ENCODE assay signal across 16 cellular contexts in the genomic region with DNA sequence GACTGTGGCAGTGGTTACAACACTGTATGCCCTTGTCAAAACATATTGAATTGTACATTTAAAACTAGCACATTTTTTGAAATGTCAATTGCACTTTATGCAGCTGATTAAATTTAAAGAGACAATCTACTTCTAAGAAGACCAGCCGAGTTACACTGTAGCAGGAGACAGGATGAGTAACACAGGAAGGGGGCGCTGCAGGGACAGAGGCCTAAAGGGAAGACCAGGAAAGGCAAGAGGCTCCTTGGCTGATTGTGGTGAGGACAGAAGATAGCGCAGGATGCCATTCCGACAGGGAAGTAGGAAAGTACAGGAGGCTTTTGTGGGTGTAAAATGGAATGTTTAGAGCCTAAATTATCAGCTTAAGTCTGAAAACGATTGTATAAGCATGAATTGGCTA. TPM values are rescaled to one million over a fixed set of nuclear protein-coding genes. Genes with fewer than 3 reads are reported as not detected.
DNase-seq lines count a peak whose midpoint lies in the region; ATAC-seq and TF ChIP-seq lines count a peak whose summit lies in the region.
"Had no signal": no experiment of that assay in that cellular context is flagged by ENCODE, and none has a peak within 500 bp of the region (broad histone marks: within the 10 kb centered on the region; RNA-seq: fewer than 3 reads in every experiment).

No MANE protein-coding gene starts in this region.

- intact Hi-C loops in MCF 10A (cut with micrococcal nuclease) (no loop called here), mammary epithelial cell (cut with micrococcal nuclease) (no loop called here), PC-9 (cut with micrococcal nuclease; ENCODE audit: unreplicated experiment) (no loop called here)

- no peaks in the 10 kb centered on the region for H4K20me1 ChIP-seq in mammary epithelial cell (ENCODE audit: insufficient read depth, low read length)
- H4K20me1 ChIP-seq in OCI-LY1 (ENCODE audit: insufficient read depth, low read length) = no peaks in the 10 kb centered on the region
- H4K20me1 ChIP-seq in PC-9 (ENCODE audit: insufficient read depth) = no peaks in the 10 kb centered on the region

- H3K9me2 ChIP-seq in OCI-LY1 (ENCODE audit: low read depth, low read length) = no peaks in the 10 kb centered on the region
- H3K9me2 ChIP-seq in PC-9 (ENCODE audit: insufficient read depth) = no peaks in the 10 kb centered on the region

- no peaks in the 10 kb centered on the region for H3K27me3 ChIP-seq in mammary epithelial cell (ENCODE audit: insufficient read depth, low read length)
- H3K27me3 ChIP-seq in OCI-LY1 (ENCODE audit: insufficient read depth, low read length) = no peaks in the 10 kb centered on the region
- 0 out of 2 replicates have a peak, but pooled peaks cover 3% of the 10 kb centered on the region for H3K27me3 ChIP-seq in PC-9 (ENCODE audit: insufficient read depth, low read depth)
- H3K27me3 ChIP-seq: esophagus squamous epithelium, upper lobe of right lung had no signal

- H3K9ac ChIP-seq in mammary epithelial cell (ENCODE audit: insufficient read depth, low read length) (no peak overlapping the region), OCI-LY1 (ENCODE audit: low read length) (no peak overlapping the region)
- H3K9ac ChIP-seq: parathyroid adenoma had no signal

- 87% methylated on average over 5 of the region's 5 CpGs for WGBS in mammary epithelial cell (ENCODE audit: low coverage, missing lambda C conversion rate)

- H2AFZ ChIP-seq in mammary epithelial cell (ENCODE audit: low read depth, low read length) = no peak overlapping the region
- H2AFZ ChIP-seq in OCI-LY1 (ENCODE audit: low read length) = no peak overlapping the region
- H2AFZ ChIP-seq in PC-9 = no peak overlapping the region
- H2AFZ ChIP-seq: parathyroid adenoma had no signal

- H3K27ac Mint-ChIP-seq in MCF 10A (ENCODE audit: low read depth, unreplicated experiment) = no peak overlapping the region
- H3K27ac Mint-ChIP-seq: activated B cell treated with CpG ODN at 0.5 μM for 24 hours; activated naive CD8-positive, alpha-beta T cell treated with anti-CD3 and anti-CD28 coated beads, Interleukin-2, amount 10 ng/mL, durations not matched to agents 7 days and 5 days; B cell had no signal

- TF ChIP-seq CTCF in MCF 10A (IDR thresholded peaks at IDR 0.05; ENCODE audit: unreplicated experiment) (no peak), mammary epithelial cell (conservative IDR thresholded peaks at IDR 0.05 in 1 of 2, IDR thresholded peaks at IDR 0.05 in 1 of 2; ENCODE audit: extremely low read depth in 1 of 2, insufficient read depth in 1 of 2, low read depth in 1 of 2, low read length in 2 of 2) (no peak), OCI-LY1 (IDR thresholded peaks at IDR 0.05; ENCODE audit: low read length) (peak; percentile 23; the same call in 1 of the 2 replicates), fibroblast of villous mesenchyme (IDR thresholded peaks at IDR 0.05; ENCODE audit: insufficient read depth, low read depth, low read length) (peak; percentile 22), PC-9 (conservative IDR thresholded peaks at IDR 0.05) (no peak)

- no peak for ATAC-seq in GM18519 (IDR thresholded peaks at IDR 0.05; ENCODE audit: low FRiP score, unreplicated experiment)
- ATAC-seq: upper lobe of right lung had no signal

- CTCF ChIA-PET in MCF 10A (lab: Yijun Ruan, JAX) (interaction anchor here (0.6 to 1.4 kb wide), 6 partner anchors 12 to 282 kb away, joined by 3 to 8 read pairs (median 4); no protein-coding TSS in a partner anchor), mammary epithelial cell (lab: Charles Lee; ENCODE audit: low non-redundant PET) (no interaction called here), PC-9 (lab: Charles Lee) (no interaction called here)

- dilution Hi-C loops in mammary epithelial cell (cut with HindIII; ENCODE audit: low sequenced_read_pairs) = no loop called here

- H3F3A ChIP-seq in OCI-LY1 (ENCODE audit: insufficient read depth, low read length) (no peaks in the 10 kb centered on the region), PC-9 (ENCODE audit: insufficient read depth, low read depth) (no peaks in the 10 kb centered on the region)

- DNase-seq in MCF 10A (ENCODE audit: unreplicated experiment) (peak; percentile 30), mammary epithelial cell (no peak), fibroblast of villous mesenchyme (ENCODE audit: low read depth) (no peak), KG1 (lab: John Stamatoyannopoulos, UW) (no peak), PC-9 (no peak), AG08395 (ENCODE audit: low spot score) (no peak)
- DNase-seq: activated B cell treated with CpG ODN at 0.5 μM for 24 hours; activated naive CD8-positive, alpha-beta T cell treated with anti-CD3 and anti-CD28 coated beads, Interleukin-2, amount 10 ng/mL, durations not matched to agents 7 days and 5 days; esophagus squamous epithelium; NCI-H1436; upper lobe of right lung had no signal

- no peak overlapping the region for H3K4me3 ChIP-seq in mammary epithelial cell (replicated peaks in 1 of 3; ENCODE audit: insufficient read depth in 1 of 3, low read depth in 2 of 3, low read length in 3 of 3)
- H3K4me3 ChIP-seq in OCI-LY1 (ENCODE audit: low read depth, low read length, poor library complexity, severe bottlenecking) = no peak overlapping the region
- H3K4me3 ChIP-seq in fibroblast of villous mesenchyme (ENCODE audit: low read depth, low read length) = no peak overlapping the region
- no peak overlapping the region for H3K4me3 ChIP-seq in PC-9
- H3K4me3 ChIP-seq: esophagus squamous epithelium, SK-N-MC, upper lobe of right lung had no signal

- no peaks in the 10 kb centered on the region for H3K36me3 Mint-ChIP-seq in MCF 10A (ENCODE audit: insufficient read depth, unreplicated experiment)

- H3K4me3 Mint-ChIP-seq in MCF 10A (ENCODE audit: unreplicated experiment) = no peak overlapping the region
- H3K4me3 Mint-ChIP-seq: activated B cell treated with CpG ODN at 0.5 μM for 24 hours; activated naive CD8-positive, alpha-beta T cell treated with anti-CD3 and anti-CD28 coated beads, Interleukin-2, amount 10 ng/mL, durations not matched to agents 7 days and 5 days; B cell had no signal

- no peaks in the 10 kb centered on the region for H3K79me2 ChIP-seq in mammary epithelial cell (ENCODE audit: insufficient read depth, low read length)
- H3K79me2 ChIP-seq in OCI-LY1 (ENCODE audit: insufficient read depth, low read length) = no peaks in the 10 kb centered on the region
- H3K79me2 ChIP-seq in PC-9 (ENCODE audit: low read depth) = no peaks in the 10 kb centered on the region
- H3K79me2 ChIP-seq: parathyroid adenoma had no signal

- H3K27ac ChIP-seq in mammary epithelial cell (ENCODE audit: insufficient read depth, low read depth, low read length) (no peak overlapping the region), OCI-LY1 (ENCODE audit: low read depth, low read length, poor library complexity, severe bottlenecking) (no peak overlapping the region), PC-9 (no peak overlapping the region)
- H3K27ac ChIP-seq: esophagus squamous epithelium, parathyroid adenoma, SK-N-MC, upper lobe of right lung had no signal

- H3K4me1 Mint-ChIP-seq in MCF 10A (ENCODE audit: insufficient read depth, unreplicated experiment) = peaks cover 9% of the 10 kb centered on the region
- H3K4me1 Mint-ChIP-seq: activated B cell treated with CpG ODN at 0.5 μM for 24 hours, B cell had no signal

- no peaks in the 10 kb centered on the region for H3K9me3 Mint-ChIP-seq in MCF 10A (ENCODE audit: unreplicated experiment)
- H3K9me3 Mint-ChIP-seq: activated naive CD8-positive, alpha-beta T cell treated with anti-CD3 and anti-CD28 coated beads, Interleukin-2, amount 10 ng/mL, durations not matched to agents 7 days and 5 days had no signal

- in situ Hi-C loops in mammary epithelial cell (cut with MboI; ENCODE audit: low sequenced_read_pairs in 2 of 2) = no loop called here

- no peaks in the 10 kb centered on the region for H3K27me3 Mint-ChIP-seq in MCF 10A (ENCODE audit: insufficient read depth, unreplicated experiment)
- H3K27me3 Mint-ChIP-seq: activated B cell treated with CpG ODN at 0.5 μM for 24 hours; activated naive CD8-positive, alpha-beta T cell treated with anti-CD3 and anti-CD28 coated beads, Interleukin-2, amount 10 ng/mL, durations not matched to agents 7 days and 5 days; B cell had no signal

- BruUV-seq in MCF 10A (replicated peaks; lab: Mats Ljungman, UMichigan) (no TSS peak), mammary epithelial cell (replicated peaks; lab: Mats Ljungman, UMichigan) (no TSS peak), PC-9 (replicated peaks; lab: Mats Ljungman, UMichigan) (no TSS peak)

- H3K9me3 ChIP-seq in mammary epithelial cell (replicated peaks; ENCODE audit: insufficient read depth, low read length) = no peaks in the 10 kb centered on the region
- no peaks in the 10 kb centered on the region for H3K9me3 ChIP-seq in OCI-LY1 (ENCODE audit: low read length)
- no peaks in the 10 kb centered on the region for H3K9me3 ChIP-seq in PC-9 (ENCODE audit: insufficient read depth, low read depth)
- H3K9me3 ChIP-seq: esophagus squamous epithelium, upper lobe of right lung had no signal

- H3K36me3 ChIP-seq in mammary epithelial cell (ENCODE audit: insufficient read depth, low read length) = no peaks in the 10 kb centered on the region
- H3K36me3 ChIP-seq in OCI-LY1 (ENCODE audit: insufficient read depth, low read length) = no peaks in the 10 kb centered on the region
- H3K36me3 ChIP-seq in PC-9 (ENCODE audit: low read depth) = no peaks in the 10 kb centered on the region
- H3K36me3 ChIP-seq: esophagus squamous epithelium, upper lobe of right lung had no signal

- H3K4me2 ChIP-seq in mammary epithelial cell (ENCODE audit: insufficient read depth, low read depth, low read length) = no peak overlapping the region
- no peak overlapping the region for H3K4me2 ChIP-seq in OCI-LY1 (ENCODE audit: low read length)
- H3K4me2 ChIP-seq in PC-9 = no peak overlapping the region

- no peaks in the 10 kb centered on the region for H3K4me1 ChIP-seq in mammary epithelial cell (ENCODE audit: insufficient read depth, low read length)
- no peaks in the 10 kb centered on the region for H3K4me1 ChIP-seq in OCI-LY1 (ENCODE audit: insufficient read depth, low read length, severe bottlenecking)
- H3K4me1 ChIP-seq in PC-9 (replicated peaks; ENCODE audit: insufficient read depth) = no peaks in the 10 kb centered on the region
- H3K4me1 ChIP-seq: esophagus squamous epithelium, upper lobe of right lung had no signal

- POLR2A ChIA-PET in MCF 10A (lab: Yijun Ruan, JAX) (interaction anchor here (0.6 to 1.0 kb wide), 3 partner anchors 11 to 321 kb away, joined by 3 to 6 read pairs (median 4); no protein-coding TSS in a partner anchor), PC-9 (lab: Charles Lee; ENCODE audit: unreplicated experiment) (no interaction called here)

RNA-seq across cellular contexts. Expression of gene PPP2R2B, which starts 28.2 kb away (rescaled TPM):
- total RNA-seq in MCF 10A (2022) (0.54 TPM in 1 of 2 replicates, not detected in the other), mammary epithelial cell (1 to 10 TPM; 1.0 to 2.8 TPM), fibroblast of villous mesenchyme (under 0.01 and 2.2 TPM in 2 replicates), PC-9 (2021) (not detected in 2 replicates)
- 0.18 TPM for polyA plus RNA-seq in mammary epithelial cell
- not detected for polyA minus RNA-seq in mammary epithelial cell
- total RNA-seq: activated B cell treated with CpG ODN at 0.5 μM for 24 hours, B cell had no signal

Comparison
In these comparisons a context has a peak if more than half of its experiments do, and no peak if none do; other contexts are left out.
1. CTCF ChIP-seq: peak in OCI-LY1 (single experiment) and fibroblast of villous mesenchyme (single experiment); none in MCF 10A (single experiment), mammary epithelial cell (0 of 2) and PC-9 (single experiment).